In the genomic region with DNA sequence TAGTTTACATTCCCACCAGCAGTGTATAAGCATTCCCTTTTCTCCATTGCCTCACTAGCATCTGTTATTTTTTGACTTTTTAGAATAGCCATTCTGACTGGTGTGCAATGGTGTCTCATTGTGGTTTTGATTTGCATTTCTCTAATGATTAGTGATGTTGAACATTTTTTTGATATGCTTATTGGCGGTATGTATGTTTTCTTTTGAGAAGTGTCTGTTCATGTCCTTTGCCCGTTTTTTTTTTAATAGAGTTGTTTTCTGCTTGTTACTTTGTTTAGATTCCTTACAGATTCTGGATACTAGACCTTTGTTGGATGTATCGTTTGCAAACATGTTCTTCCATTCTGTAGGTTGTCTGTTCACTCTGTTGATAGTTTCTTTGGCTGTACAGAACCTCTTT, we compare ENCODE assay signal across 28 cellular contexts.
"Had no signal": no experiment of that assay in that cellular context is flagged by ENCODE, and none has a peak within 500 bp of the region (broad histone marks: within the 10 kb centered on the region; RNA-seq: fewer than 3 reads in every experiment).

No MANE protein-coding gene starts in this region.

- H3K4me3 Mint-ChIP-seq: endodermal cell; memory B cell; nephron progenitor cell; stimulated activated naive CD8-positive, alpha-beta T cell treated with anti-CD3 and anti-CD28 coated beads, Interleukin-15, amount 100 ng/mL, for 72 hours had no signal

- DNase-seq: dorsolateral prefrontal cortex; effector CD4-positive, alpha-beta T cell; endodermal cell; foreskin fibroblast; gastrocnemius medialis; head of caudate nucleus; kidney; nephron progenitor cell; nucleus accumbens; stimulated activated CD4-positive, alpha-beta T cell treated with anti-CD3 and anti-CD28 coated beads, Interleukin-12 subunit alpha, Interleukin-12 subunit beta, amount 100 ng/mL, for 4 hours; stimulated activated CD4-positive, alpha-beta T cell treated with anti-CD3 and anti-CD28 coated beads, Interleukin-1b, Interleukin-23, amount 100 ng/mL, for 48 hours; stimulated activated CD4-positive, alpha-beta T cell treated with anti-CD3 and anti-CD28 coated beads, Interleukin-4, amount 100 ng/mL, for 1 hour; stimulated activated CD8-positive, alpha-beta memory T cell treated with anti-CD3 and anti-CD28 coated beads, Interleukin-4, amount 100 ng/mL, for 48 hours; stimulated activated naive CD4-positive, alpha-beta T cell; stimulated activated naive CD8-positive, alpha-beta T cell treated with anti-CD3 and anti-CD28 coated beads, Interleukin-15, amount 100 ng/mL, for 72 hours; transverse colon; upper lobe of right lung had no signal

- H3K27ac Mint-ChIP-seq: endodermal cell; memory B cell; nephron progenitor cell; stimulated activated naive CD8-positive, alpha-beta T cell treated with anti-CD3 and anti-CD28 coated beads, Interleukin-15, amount 100 ng/mL, for 72 hours had no signal

- H3K4me1 ChIP-seq: prostate gland had no signal

- H3K27ac ChIP-seq: dorsolateral prefrontal cortex, epithelial cell of prostate, gastrocnemius medialis, prostate gland, right atrium auricular region, suprapubic skin, transverse colon, upper lobe of right lung, vagina had no signal

- H3K4me1 Mint-ChIP-seq: nephron progenitor cell had no signal

- H3K36me3 ChIP-seq: gastrocnemius medialis, prostate gland, right atrium auricular region, suprapubic skin, transverse colon, upper lobe of right lung, vagina had no signal

- FAIRE-seq: kidney had no signal

- H3K9me3 ChIP-seq: gastrocnemius medialis, prostate gland, right atrium auricular region, suprapubic skin, transverse colon, vagina had no signal

- H3K4me3 ChIP-seq: dorsolateral prefrontal cortex, gastrocnemius medialis, lung, prostate gland, right atrium auricular region, smooth muscle cell, suprapubic skin, transverse colon, upper lobe of right lung, vagina had no signal

- H3K27me3 ChIP-seq: dorsolateral prefrontal cortex, gastrocnemius medialis, right atrium auricular region, suprapubic skin, transverse colon, upper lobe of right lung, vagina had no signal

- H3K27me3 Mint-ChIP-seq: memory B cell; stimulated activated naive CD8-positive, alpha-beta T cell treated with anti-CD3 and anti-CD28 coated beads, Interleukin-15, amount 100 ng/mL, for 72 hours had no signal

- ATAC-seq: esophagus mucosa; gastrocnemius medialis; left lobe of liver; sciatic nerve; stimulated activated naive CD8-positive, alpha-beta T cell treated with anti-CD3 and anti-CD28 coated beads, Interleukin-15, amount 100 ng/mL, for 72 hours; upper lobe of right lung had no signal
